8 cellular contexts compared by ENCODE assay signal in genomic region chr17:7405413-7405881, GRCh38. TPM values are rescaled to one million over a fixed set of nuclear protein-coding genes. Genes with fewer than 3 reads are reported as not detected.
A peak's percentile ranks its signal among the peaks of the same experiment; 100 is the strongest.
DNase-seq lines count a peak whose midpoint lies in the region; ATAC-seq and TF ChIP-seq lines count a peak whose summit lies in the region.

No MANE protein-coding gene starts in this region.

- peaks cover 19% of the 10 kb centered on the region for H3K4me1 ChIP-seq in effector memory CD4-positive, alpha-beta T cell (ENCODE audit: control insufficient read depth, insufficient read depth, low read length, poor library complexity, severe bottlenecking)

- ATAC-seq in HG02642 (IDR thresholded peaks at IDR 0.05; ENCODE audit: poor library complexity, unreplicated experiment) (no peak), HG03025 (IDR thresholded peaks at IDR 0.05; ENCODE audit: low FRiP score, unreplicated experiment) (no peak), HG02610 (IDR thresholded peaks at IDR 0.05; ENCODE audit: unreplicated experiment) (no peak)

- H3K4me3 Mint-ChIP-seq in neural crest cell = peak overlapping the region; percentile 94

- H3K27ac Mint-ChIP-seq in neural crest cell (ENCODE audit: unreplicated experiment) = peak overlapping the region; percentile 96

- H3K9me3 Mint-ChIP-seq in neural crest cell = no peaks in the 10 kb centered on the region

- no peaks in the 10 kb centered on the region for H3K27me3 Mint-ChIP-seq in neural crest cell (ENCODE audit: low read depth)

- peaks cover 17% of the 10 kb centered on the region for H3K36me3 Mint-ChIP-seq in neural crest cell (ENCODE audit: low read depth)

- DNase-seq in Ammon's horn (ENCODE audit: low spot score) (peak; percentile 57), NCI-H82 (lab: John Stamatoyannopoulos, UW) (peak; percentile 60), neural crest cell (ENCODE audit: low read depth, low spot score) (no peak), GM19238 (ENCODE audit: insufficient read length, low spot score) (no peak)
- no peak for DNase-seq in effector memory CD4-positive, alpha-beta T cell

- peak overlapping the region; percentile 89 for H3K4me3 ChIP-seq in effector memory CD4-positive, alpha-beta T cell (ENCODE audit: insufficient read depth, low read depth, low read length, poor library complexity, severe bottlenecking)

- H3K9me3 ChIP-seq in effector memory CD4-positive, alpha-beta T cell (ENCODE audit: control insufficient read depth, low read length) = no peaks in the 10 kb centered on the region

- no peaks in the 10 kb centered on the region for H3K27me3 ChIP-seq in effector memory CD4-positive, alpha-beta T cell (replicated peaks; ENCODE audit: control insufficient read depth, insufficient read depth, low read length, poor library complexity, severe bottlenecking)

- peaks cover 38% of the 10 kb centered on the region for H3K4me1 Mint-ChIP-seq in neural crest cell

- TF ChIP-seq CTCF in neural crest cell (conservative IDR thresholded peaks at IDR 0.05) = no peak

- H3K36me3 ChIP-seq in effector memory CD4-positive, alpha-beta T cell (ENCODE audit: control insufficient read depth, insufficient read depth, low read length) = no peaks in the 10 kb centered on the region

- no peak overlapping the region for H3K27ac ChIP-seq in effector memory CD4-positive, alpha-beta T cell (ENCODE audit: insufficient read depth, low read length, poor library complexity, severe bottlenecking)

RNA-seq across cellular contexts. Expression of gene TMEM256, which starts 1.6 kb away (rescaled TPM):
- 71.5 and 71.6 TPM in 2 replicates for total RNA-seq in neural crest cell

RNA-seq across cellular contexts. Expression of gene NLGN2, which starts 2.2 kb away (rescaled TPM):
- total RNA-seq in neural crest cell = 104 and 106 TPM in 2 replicates

RNA-seq across cellular contexts. Expression of gene PLSCR3, which starts 11.1 kb away (rescaled TPM):
- total RNA-seq in neural crest cell = 21.9 and 25.7 TPM in 2 replicates

RNA-seq across cellular contexts. Expression of gene SPEM1, which starts 14.7 kb away (rescaled TPM):
- 0.26 and 0.93 TPM in 2 replicates for total RNA-seq in neural crest cell

RNA-seq across cellular contexts. Expression of gene SPEM2, which starts 20.0 kb away (rescaled TPM):
- total RNA-seq in neural crest cell = not detected in 2 replicates

Comparison
In these comparisons a context has a peak if more than half of its experiments do, and no peak if none do; other contexts are left out.
1. DNase-seq: peak in Ammon's horn (single experiment) and NCI-H82 (single experiment); none in effector memory CD4-positive, alpha-beta T cell (0 of 3), neural crest cell (single experiment) and GM19238 (single experiment).